Comparison of ENCODE assay signal across 16 cellular contexts in the genomic region with DNA sequence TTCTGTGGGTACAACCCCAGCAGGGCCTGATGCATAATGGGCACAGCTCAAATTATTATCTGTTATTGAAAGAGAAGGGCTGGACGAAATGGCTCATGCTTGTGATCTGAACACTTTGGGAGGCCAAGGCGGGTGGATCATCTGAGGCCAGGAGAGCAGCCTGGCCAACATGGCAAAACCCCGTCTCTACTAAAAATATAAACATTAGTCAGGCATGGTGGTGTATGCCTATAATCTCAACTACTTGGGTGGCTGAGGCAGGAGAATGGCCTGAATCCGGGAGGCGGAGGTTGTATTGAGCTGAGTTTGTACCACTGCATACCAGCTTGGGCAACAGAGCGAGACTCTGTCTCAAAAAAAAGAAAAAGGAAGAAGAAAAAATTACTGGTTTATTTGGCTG.
"Had no signal": no experiment of that assay in that cellular context is flagged by ENCODE, and none has a peak within 500 bp of the region (broad histone marks: within the 10 kb centered on the region; RNA-seq: fewer than 3 reads in every experiment).

No MANE protein-coding gene starts in this region.

- H3K9me3 ChIP-seq: colonic mucosa, lower lobe of right lung, transverse colon had no signal

- ATAC-seq: activated CD8-positive, alpha-beta T cell treated with anti-CD3 and anti-CD28 coated beads, Interleukin-2, amount 10 ng/mL, durations not matched to agents 7 days and 5 days; activated naive CD4-positive, alpha-beta T cell treated with anti-CD3 and anti-CD28 coated beads, Interleukin-2, amount 50 U/mL, for 72 hours; effector memory CD8-positive, alpha-beta T cell; esophagus mucosa; lower lobe of right lung had no signal

- DNase-seq: activated CD4-positive, alpha-beta T cell treated with anti-CD3 and anti-CD28 coated beads for 1 hour; activated CD4-positive, alpha-beta T cell treated with anti-CD3 and anti-CD28 coated beads, Interleukin-2, amount 50 U/mL, for 1 hour; activated CD8-positive, alpha-beta T cell treated with anti-CD3 and anti-CD28 coated beads, Interleukin-2, amount 10 ng/mL, durations not matched to agents 7 days and 5 days; activated gamma-delta T cell treated with Interleukin-2 at 50 U/mL for 16 hours; aorta; colonic mucosa; dorsolateral prefrontal cortex; effector memory CD8-positive, alpha-beta T cell; lower lobe of right lung; naive B cell; occipital lobe; stimulated activated CD4-positive, alpha-beta T cell treated with anti-CD3 and anti-CD28 coated beads, Interleukin-4, amount 100 ng/mL, for 24 hours; stimulated activated naive CD4-positive, alpha-beta T cell treated with Interleukin-2 at 50 U/mL for 16 hours; transverse colon had no signal

- H3K27ac ChIP-seq: colonic mucosa, dorsolateral prefrontal cortex, lower lobe of right lung had no signal

- H3K4me1 ChIP-seq: colonic mucosa, lower lobe of right lung, transverse colon had no signal

- H3K4me3 ChIP-seq: colonic mucosa, dorsolateral prefrontal cortex, lower lobe of right lung, transverse colon had no signal

- H3K27me3 ChIP-seq: colonic mucosa, dorsolateral prefrontal cortex, transverse colon had no signal

- H3K36me3 ChIP-seq: colonic mucosa had no signal
